Comparison of ENCODE assay signal across 18 cellular contexts in the genomic region with DNA sequence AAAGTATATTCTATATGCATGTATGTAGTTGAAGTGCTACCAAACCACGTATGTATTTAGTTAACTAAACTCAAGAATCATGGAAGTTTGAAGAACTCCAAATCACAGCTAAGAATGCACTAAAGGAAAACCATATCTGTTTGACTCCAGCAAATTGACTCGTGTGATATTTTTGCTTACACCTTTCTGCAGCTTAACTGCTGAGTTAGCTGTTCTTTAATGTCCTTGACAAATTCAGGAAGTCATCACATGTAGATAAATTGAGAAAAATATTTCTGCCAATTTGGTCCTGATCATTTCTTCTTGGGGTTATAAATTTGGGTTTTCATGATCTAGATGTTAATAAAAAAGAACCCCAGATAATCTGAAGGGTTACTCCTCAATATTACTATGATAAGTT.
DNase-seq lines count a peak whose midpoint lies in the region; ATAC-seq, FAIRE-seq and TF ChIP-seq lines count a peak whose summit lies in the region.
"Had no signal": no experiment of that assay in that cellular context is flagged by ENCODE, and none has a peak within 500 bp of the region (broad histone marks: within the 10 kb centered on the region; RNA-seq: fewer than 3 reads in every experiment).

No MANE protein-coding gene starts in this region.

- no peak overlapping the region for H3K4ac ChIP-seq in IMR-90 (ENCODE audit: low read depth, low read length)

- no peaks in the 10 kb centered on the region for H3K36me3 ChIP-seq in IMR-90 (ENCODE audit: control insufficient read depth, insufficient read depth, low read length)
- peaks cover 16% of the 10 kb centered on the region for H3K36me3 ChIP-seq in K562 (ENCODE audit: control insufficient read depth, insufficient read depth, low read length)
- no peaks in the 10 kb centered on the region for H3K36me3 ChIP-seq in left lung

- H2BK15ac ChIP-seq in IMR-90 (ENCODE audit: low read depth, low read length), result no peak overlapping the region

- 88% methylated on average over 2 of the region's 2 CpGs for WGBS in A549 (ENCODE audit: missing lambda C conversion rate)
- WGBS in IMR-90 (ENCODE audit: extremely low coverage in 2 of 2, insufficient read length in 1 of 2), 2 experiments, result no CpG with 5 or more reads among the region's 2 CpGs
- 37% methylated on average over 2 of the region's 2 CpGs for WGBS in K562 (ENCODE audit: insufficient coverage, low coverage, missing lambda C conversion rate)

- H2BK120ac ChIP-seq in IMR-90 (ENCODE audit: low read depth, low read length), result no peak overlapping the region

- no peak overlapping the region for H3K4me3 ChIP-seq in A549
- H3K4me3 ChIP-seq in IMR-90 (ENCODE audit: insufficient read depth, low read depth, low read length), result no peak overlapping the region
- no peak overlapping the region for H3K4me3 ChIP-seq in K562
- H3K4me3 ChIP-seq in left lung, result no peak overlapping the region

- H3K9me3 ChIP-seq in A549, result no peaks in the 10 kb centered on the region
- no peaks in the 10 kb centered on the region for H3K9me3 ChIP-seq in IMR-90 (ENCODE audit: control insufficient read depth, insufficient read depth, low read length)
- no peaks in the 10 kb centered on the region for H3K9me3 ChIP-seq in K562 (replicated peaks; ENCODE audit: control insufficient read depth, insufficient read depth, low read depth, low read length)
- H3K9me3 ChIP-seq in left lung, result no peaks in the 10 kb centered on the region

- peaks cover 79% of the 10 kb centered on the region for H3K79me2 ChIP-seq in K562 (ENCODE audit: control insufficient read depth, insufficient read depth, low read length)

- TF ChIP-seq POLR2A in A549 (IDR thresholded peaks at IDR 0.05; ENCODE audit: low read length) (no peak), IMR-90 (IDR thresholded peaks at IDR 0.05; ENCODE audit: low read depth, low read length) (no peak), K562 (conservative IDR thresholded peaks at IDR 0.05) (no peak)

- H2BK5ac ChIP-seq in IMR-90 (ENCODE audit: low read depth, low read length, poor library complexity, severe bottlenecking), result no peak overlapping the region

- H3K4me1 ChIP-seq in A549, result peaks cover 39% of the 10 kb centered on the region
- peaks cover 10% of the 10 kb centered on the region for H3K4me1 ChIP-seq in IMR-90 (ENCODE audit: control insufficient read depth, insufficient read depth, low read length)
- H3K4me1 ChIP-seq in K562 (replicated peaks in 1 of 2; ENCODE audit: control insufficient read depth in 2 of 2, insufficient read depth in 2 of 2, low read length in 2 of 2), result peaks cover 0 to 45% of the 10 kb centered on the region in 2 experiments; a peak in 4 of 5 replicates
- H3K4me1 ChIP-seq in left lung, result peaks cover 0 to 4% of the 10 kb centered on the region in 2 donors

- ATAC-seq in A549 (no peak), IMR-90 (ENCODE audit: low read depth) (no peak), K562 (no peak), left lung (no peak)

- H2AK9ac ChIP-seq in IMR-90 (replicated peaks; ENCODE audit: low read depth, low read length, poor library complexity), result no peak overlapping the region

- no peak overlapping the region for H3K23ac ChIP-seq in IMR-90 (ENCODE audit: low read depth, low read length)

- TF ChIP-seq CTCF in A549 (IDR thresholded peaks at IDR 0.05) (no peak), IMR-90 (conservative IDR thresholded peaks at IDR 0.05; ENCODE audit: low read depth, low read length) (no peak), K562 (IDR thresholded peaks at IDR 0.05 in 2 of 3, conservative IDR thresholded peaks at IDR 0.05 in 1 of 3; ENCODE audit: insufficient read depth in 2 of 3, low read depth in 1 of 3, low read length in 3 of 3) (no peak), left lung (IDR thresholded peaks at IDR 0.05) (no peak)

- H3K79me1 ChIP-seq in IMR-90 (ENCODE audit: low read depth in 1 of 2, low read length in 2 of 2), result no peaks in the 10 kb centered on the region

- TF ChIP-seq EP300 in A549 (IDR thresholded peaks at IDR 0.05) (no peak), K562 (IDR thresholded peaks at IDR 0.05; ENCODE audit: low read length) (no peak)

- in situ Hi-C loops in IMR-90 (cut with MboI; ENCODE audit: low sequenced_read_pairs) (no loop called here), K562 (cut with MboI) (no loop called here)

- no peak overlapping the region for H4K91ac ChIP-seq in IMR-90 (ENCODE audit: insufficient read depth, low read depth, low read length)

- TF ChIP-seq RAD21 in A549 (conservative IDR thresholded peaks at IDR 0.05 in 1 of 2, IDR thresholded peaks at IDR 0.05 in 1 of 2), result no peak
- no peak for TF ChIP-seq RAD21 in IMR-90 (IDR thresholded peaks at IDR 0.05; ENCODE audit: low read length)
- TF ChIP-seq RAD21 in K562 (CRISPR knock-in tag; conservative IDR thresholded peaks at IDR 0.05 in 1 of 2, IDR thresholded peaks at IDR 0.05 in 1 of 2), result no peak

- H3K27me3 ChIP-seq in IMR-90 (ENCODE audit: control insufficient read depth, insufficient read depth, low read length) (no peaks in the 10 kb centered on the region), K562 (ENCODE audit: control insufficient read depth in 2 of 2, insufficient read depth in 2 of 2, low read length in 2 of 2) (no peaks in the 10 kb centered on the region), left lung (no peaks in the 10 kb centered on the region)

- H2AK5ac ChIP-seq in IMR-90 (ENCODE audit: low read depth, low read length), result no peak overlapping the region

- no peak overlapping the region for H2BK20ac ChIP-seq in IMR-90 (ENCODE audit: low read depth, low read length)

- no peak overlapping the region for H3K56ac ChIP-seq in IMR-90 (ENCODE audit: extremely low read depth, insufficient read depth, low read length)

- no peak for DNase-seq in A549 (ENCODE audit: low read depth in 1 of 2, low spot score in 1 of 2)
- DNase-seq in IMR-90, result no peak
- DNase-seq in K562 (ENCODE audit: extremely low read depth in 1 of 4, low spot score in 3 of 4), result no peak
- no peak for DNase-seq in cardiac septum (ENCODE audit: low spot score)
- DNase-seq in NCI-H2107 treated with DMSO at 0.1 percent for 48 hours (lab: John Stamatoyannopoulos, UW; ENCODE audit: unreplicated experiment), result no peak
- no peak for DNase-seq in left lung
- DNase-seq: 8988T; C1 segment of cervical spinal cord; Calu3; CD4-positive, alpha-beta memory T cell; COR-L47; DMS53; DMS79 treated with DMSO at 0.1 percent for 48 hours; GOT3; H7; HCEC 1CT had no signal

- H3K9me1 ChIP-seq in IMR-90 (ENCODE audit: insufficient read depth, low read length), result no peaks in the 10 kb centered on the region
- no peaks in the 10 kb centered on the region for H3K9me1 ChIP-seq in K562 (ENCODE audit: control insufficient read depth, insufficient read depth, low read length)

- POLR2A ChIA-PET in A549 (lab: Yijun Ruan, JAX), result no interaction called here
- POLR2A ChIA-PET in IMR-90 (lab: Charles Lee; ENCODE audit: unreplicated experiment), result no interaction called here
- POLR2A ChIA-PET in K562 (lab: Yijun Ruan, JAX), result interaction anchor here (0.9 to 3.9 kb wide), 4 partner anchors 8 to 66 kb away, joined by 3 to 14 read pairs (median 4); no protein-coding TSS in a partner anchor

- H3K18ac ChIP-seq in IMR-90 (ENCODE audit: low read depth, low read length), result no peak overlapping the region

- no peak overlapping the region for H4K8ac ChIP-seq in IMR-90 (ENCODE audit: low read depth in 2 of 2, low read length in 2 of 2)

- H3K14ac ChIP-seq in IMR-90 (replicated peaks; ENCODE audit: low read depth, low read length), result no peak overlapping the region

- CTCF ChIA-PET in A549 (lab: Yijun Ruan, JAX), result no interaction called here
- CTCF ChIA-PET in IMR-90 (lab: Yijun Ruan, JAX), result interaction anchor here (0.7 kb wide), 1 partner anchor 11 kb away, joined by 3 read pairs; no protein-coding TSS in a partner anchor
- CTCF ChIA-PET in K562 (lab: Yijun Ruan, JAX; ENCODE audit: low intra/inter-chr PET ratio), result no interaction called here

- H4K20me1 ChIP-seq in IMR-90 (ENCODE audit: insufficient read depth, low read length), result no peaks in the 10 kb centered on the region
- H4K20me1 ChIP-seq in K562 (replicated peaks; ENCODE audit: control insufficient read depth, insufficient read depth, low read length), result no peaks in the 10 kb centered on the region

- H2AFZ ChIP-seq in IMR-90 (replicated peaks; ENCODE audit: low read length, poor library complexity) (no peak overlapping the region), K562 (ENCODE audit: low read depth, low read length) (no peak overlapping the region)

- FAIRE-seq in A549 (lab: Jason Lieb, UNC) (no peak), K562 (lab: Jason Lieb, UNC) (peak; percentile 29), islet of Langerhans (lab: Jason Lieb, UNC) (peak; percentile 69)
- FAIRE-seq: GM12892 had no signal

- intact Hi-C loops in IMR-90 (cut with micrococcal nuclease) (no loop called here), K562 (cut with micrococcal nuclease) (no loop called here), cardiac septum (cut with DNase I) (no loop called here), left lung (cut with DNase I) (no loop called here)

- H3K9ac ChIP-seq in IMR-90 (ENCODE audit: low read depth, low read length), result no peak overlapping the region
- no peak overlapping the region for H3K9ac ChIP-seq in K562 (ENCODE audit: insufficient read depth in 1 of 2, low read depth in 2 of 2, low read length in 2 of 2)

- H4K5ac ChIP-seq in IMR-90 (ENCODE audit: low read depth, low read length), result no peak overlapping the region

- H3K4me2 ChIP-seq in A549, result no peak overlapping the region
- H3K4me2 ChIP-seq in IMR-90 (ENCODE audit: low read depth, low read length), result no peak overlapping the region
- H3K4me2 ChIP-seq in K562 (ENCODE audit: insufficient read depth, low read length), result no peak overlapping the region

- BruUV-seq in IMR-90 (replicated peaks; lab: Mats Ljungman, UMichigan), result no TSS peak
- no TSS peak for BruUV-seq in K562 (replicated peaks; lab: Mats Ljungman, UMichigan)

- dilution Hi-C loops in IMR-90 (cut with HindIII; ENCODE audit: low sequenced_read_pairs, unreplicated experiment), result no loop called here

- no peak overlapping the region for H3K27ac ChIP-seq in A549
- H3K27ac ChIP-seq in IMR-90 (ENCODE audit: insufficient read depth, low read length), result no peak overlapping the region
- no peak overlapping the region for H3K27ac ChIP-seq in K562 (ENCODE audit: extremely low read depth, low read depth, low read length)
- H3K27ac ChIP-seq in left lung, result no peak overlapping the region

TF ChIP-seq in A549, 52 proteins besides CTCF, POLR2A, EP300 and RAD21:
- TF ChIP-seq MAFK (IDR thresholded peaks at IDR 0.05; ENCODE audit: partially characterized antibody), result peak; percentile 71
- TF ChIP-seq CEBPB (IDR thresholded peaks at IDR 0.05), result no peak

TF ChIP-seq in IMR-90, 13 proteins besides CTCF, POLR2A, EP300 and RAD21 (continues in another document):
- TF ChIP-seq FOS (IDR thresholded peaks at IDR 0.05; ENCODE audit: low read depth, low read length) (no peak), CEBPB (IDR thresholded peaks at IDR 0.05; ENCODE audit: low read depth, low read length) (no peak), BHLHE40 (IDR thresholded peaks at IDR 0.05; ENCODE audit: low read depth, low read length) (no peak), RCOR1 (IDR thresholded peaks at IDR 0.05; ENCODE audit: insufficient replicate concordance, low read length) (no peak)

TF ChIP-seq in K562, 482 proteins besides CTCF, POLR2A, EP300 and RAD21 (continues in another document):
- no peak for TF ChIP-seq POU5F1 (IDR thresholded peaks at IDR 0.05; ENCODE audit: borderline replicate concordance, low read depth, low read length, partially characterized antibody)
